In the genomic region with DNA sequence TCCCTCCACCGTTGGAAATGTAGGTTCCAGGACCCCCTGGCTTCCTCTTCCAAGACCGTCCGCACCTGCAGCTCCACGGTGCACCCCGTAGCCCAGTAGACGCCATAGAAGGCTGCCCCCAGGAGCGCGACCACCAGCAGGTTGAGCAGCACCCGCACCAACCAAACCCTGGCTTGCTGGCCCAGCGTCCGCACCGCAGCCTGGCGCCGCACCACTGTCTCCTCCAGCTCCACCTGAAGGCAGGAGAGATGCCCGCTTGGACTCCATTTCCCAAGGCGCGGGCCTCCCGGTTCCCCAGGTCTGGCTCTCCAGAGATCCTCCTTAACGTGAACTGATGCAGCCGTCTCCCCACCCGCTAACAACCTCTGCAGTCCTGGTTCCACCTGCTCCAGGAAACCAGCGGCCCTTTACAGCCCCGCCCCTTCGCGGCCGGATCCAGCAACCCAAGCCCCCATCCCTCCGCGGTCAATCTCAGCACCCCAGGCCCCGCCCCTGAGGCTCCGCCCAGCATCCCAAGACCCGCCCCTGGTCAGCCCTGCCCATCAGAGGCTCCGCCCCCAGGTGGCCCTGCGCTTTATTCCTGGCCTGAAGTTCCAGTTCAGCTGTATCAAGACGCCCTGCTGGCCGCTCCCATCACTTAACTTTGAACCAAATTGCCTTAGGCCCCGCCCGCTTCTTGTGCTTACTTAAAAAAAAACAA, we compare ENCODE assay signal across 8 cellular contexts. TPM values are rescaled to one million over a fixed set of nuclear protein-coding genes. Genes with fewer than 3 reads are reported as not detected.
A peak's percentile ranks its signal among the peaks of the same experiment; 100 is the strongest.
DNase-seq lines count a peak whose midpoint lies in the region.

No MANE protein-coding gene starts in this region.

- peak; percentile 38 to 66 (median 54) for DNase-seq in CD4-positive, alpha-beta memory T cell
- DNase-seq in NCI-H774 (lab: John Stamatoyannopoulos, UW) (peak; percentile 75), islet precursor cell (peak; percentile 96), cerebellar nuclear complex (lab: John Stamatoyannopoulos, UW) (no peak), mesenteric fat pad (ENCODE audit: low spot score) (no peak), SHP77 treated with DMSO at 0.1 percent for 48 hours (lab: John Stamatoyannopoulos, UW) (no peak)
- DNase-seq in activated naive CD4-positive, alpha-beta T cell treated with anti-CD3 and anti-CD28 coated beads for 36 hours = peak; percentile 56
- DNase-seq in stimulated activated CD8-positive, alpha-beta memory T cell treated with anti-CD3 and anti-CD28 coated beads, Interleukin-7, amount 100 ng/mL, for 48 hours (ENCODE audit: extremely low read depth in 1 of 2, low read depth in 1 of 2) = peak; percentile 37 to 61

- H3K4me1 ChIP-seq in CD4-positive, alpha-beta memory T cell (ENCODE audit: insufficient read depth, low read length) = peaks cover 48% of the 10 kb centered on the region

- peak overlapping the region in 1 of 2 donors; percentile 24 for H3K4me3 ChIP-seq in CD4-positive, alpha-beta memory T cell (ENCODE audit: low read length in 2 of 2)

- intact Hi-C loops in CD4-positive, alpha-beta memory T cell (cut with micrococcal nuclease) = no loop called here
- intact Hi-C loops in activated naive CD4-positive, alpha-beta T cell treated with anti-CD3 and anti-CD28 coated beads for 36 hours (cut with micrococcal nuclease) = loop anchor here (10.0 kb wide), 1 partner anchor 280 kb away; a partner anchor contains a TSS

- CTCF ChIA-PET in CD4-positive, alpha-beta memory T cell (lab: Charles Lee; ENCODE audit: partially characterized antibody) = interaction anchor here (0.7 to 3.3 kb wide), 4 partner anchors 25 to 102 kb away, joined by 3 to 19 read pairs (median 5); a partner anchor contains a TSS
- CTCF ChIA-PET in activated naive CD4-positive, alpha-beta T cell treated with anti-CD3 and anti-CD28 coated beads for 36 hours (lab: Charles Lee) = interaction anchor here (0.9 kb wide), 1 partner anchor 25 kb away, joined by 4 read pairs; a partner anchor contains a TSS

- H3K36me3 Mint-ChIP-seq in CD4-positive, alpha-beta memory T cell = peaks cover 0 to 4% of the 10 kb centered on the region in 2 donors
- peaks cover under 1% of the 10 kb centered on the region for H3K36me3 Mint-ChIP-seq in activated naive CD4-positive, alpha-beta T cell treated with anti-CD3 and anti-CD28 coated beads for 36 hours (ENCODE audit: low read depth)

- no peaks in the 10 kb centered on the region for H3K9me3 ChIP-seq in CD4-positive, alpha-beta memory T cell (ENCODE audit: control insufficient read depth in 1 of 2, low read length in 2 of 2)

- H3K4me1 Mint-ChIP-seq in CD4-positive, alpha-beta memory T cell = peaks cover 19 to 57% (median 36%) of the 10 kb centered on the region in 4 donors
- peaks cover 42% of the 10 kb centered on the region for H3K4me1 Mint-ChIP-seq in activated naive CD4-positive, alpha-beta T cell treated with anti-CD3 and anti-CD28 coated beads for 36 hours (ENCODE audit: low read depth)

- H3K27ac ChIP-seq in CD4-positive, alpha-beta memory T cell (ENCODE audit: low read depth, low read length) = no peak overlapping the region

- POLR2A ChIA-PET in CD4-positive, alpha-beta memory T cell (lab: Charles Lee; ENCODE audit: partially characterized antibody) = interaction anchor here (1.2 to 2.2 kb wide), 6 partner anchors 23 to 49 kb away, joined by 3 to 11 read pairs (median 6); a partner anchor contains a TSS

- H3K36me3 ChIP-seq in CD4-positive, alpha-beta memory T cell (ENCODE audit: insufficient read depth, low read length) = no peaks in the 10 kb centered on the region

- no peaks in the 10 kb centered on the region for H3K27me3 Mint-ChIP-seq in CD4-positive, alpha-beta memory T cell
- peaks cover 9% of the 10 kb centered on the region for H3K27me3 Mint-ChIP-seq in activated naive CD4-positive, alpha-beta T cell treated with anti-CD3 and anti-CD28 coated beads for 36 hours (ENCODE audit: low read depth)

- peaks cover 0 to 2% (median 0%) of the 10 kb centered on the region in 8 donors for H3K9me3 Mint-ChIP-seq in CD4-positive, alpha-beta memory T cell
- no peaks in the 10 kb centered on the region for H3K9me3 Mint-ChIP-seq in activated naive CD4-positive, alpha-beta T cell treated with anti-CD3 and anti-CD28 coated beads for 36 hours

- H3K4me3 Mint-ChIP-seq in CD4-positive, alpha-beta memory T cell = peak overlapping the region; percentile 40 to 81 (median 78)
- H3K4me3 Mint-ChIP-seq in activated naive CD4-positive, alpha-beta T cell treated with anti-CD3 and anti-CD28 coated beads for 36 hours = peak overlapping the region; percentile 38

- peak overlapping the region in 6 of 7 donors; percentile 32 to 88 (median 68) for H3K27ac Mint-ChIP-seq in CD4-positive, alpha-beta memory T cell
- H3K27ac Mint-ChIP-seq in activated naive CD4-positive, alpha-beta T cell treated with anti-CD3 and anti-CD28 coated beads for 36 hours = no peak overlapping the region

- H3K27me3 ChIP-seq in CD4-positive, alpha-beta memory T cell (ENCODE audit: insufficient read depth, low read length) = no peaks in the 10 kb centered on the region

RNA-seq across cellular contexts. Expression of a gene that starts 5.0 kb away (rescaled TPM):
- total RNA-seq in CD4-positive, alpha-beta memory T cell = 10 to 100 TPM; 19.6 to 22.7 TPM
- 10 to 100 TPM in 1 of 2 donors, 1 to 10 TPM in 1; 9.9 to 18.1 TPM for polyA plus RNA-seq in CD4-positive, alpha-beta memory T cell
- total RNA-seq in activated naive CD4-positive, alpha-beta T cell treated with anti-CD3 and anti-CD28 coated beads for 36 hours = 1 to 10 TPM; 4.7 to 5.6 TPM
- 4.4 TPM for total RNA-seq in mesenteric fat pad

RNA-seq across cellular contexts. Expression of a gene that starts 8.4 kb away (rescaled TPM):
- total RNA-seq in CD4-positive, alpha-beta memory T cell = 1 to 10 TPM in 1 of 2 experiments, under 1 TPM in 1; 0.61 to 1.1 TPM
- polyA plus RNA-seq in CD4-positive, alpha-beta memory T cell = 1 to 10 TPM in 1 of 2 donors, under 1 TPM in 1; 0.71 to 3.3 TPM
- under 1 TPM in 1 of 2 experiments, not detected in 1; 0.24 TPM for total RNA-seq in activated naive CD4-positive, alpha-beta T cell treated with anti-CD3 and anti-CD28 coated beads for 36 hours
- 1.6 TPM for total RNA-seq in mesenteric fat pad

RNA-seq across cellular contexts. Expression of a gene that starts 24.9 kb away (rescaled TPM):
- total RNA-seq in CD4-positive, alpha-beta memory T cell = 10 to 100 TPM; 46.4 to 55.5 TPM
- polyA plus RNA-seq in CD4-positive, alpha-beta memory T cell = 10 to 100 TPM; 16.0 to 28.7 TPM
- total RNA-seq in activated naive CD4-positive, alpha-beta T cell treated with anti-CD3 and anti-CD28 coated beads for 36 hours = 10 to 100 TPM; 33.7 to 36.1 TPM
- total RNA-seq in mesenteric fat pad = 40.9 TPM

RNA-seq across cellular contexts. Expression of a gene that starts 26.6 kb away (rescaled TPM):
- 10 to 100 TPM; 23.2 to 25.8 TPM for total RNA-seq in CD4-positive, alpha-beta memory T cell
- 10 to 100 TPM; 20.3 to 39.6 TPM for polyA plus RNA-seq in CD4-positive, alpha-beta memory T cell
- total RNA-seq in activated naive CD4-positive, alpha-beta T cell treated with anti-CD3 and anti-CD28 coated beads for 36 hours = 1 to 10 TPM; 8.0 to 8.5 TPM
- total RNA-seq in mesenteric fat pad = 24.6 TPM

RNA-seq across cellular contexts. Expression of a gene that starts 27.0 kb away (rescaled TPM):
- total RNA-seq in CD4-positive, alpha-beta memory T cell = 10 to 100 TPM; 80.0 to 82.3 TPM
- 10 to 100 TPM in 1 of 2 donors, 1 to 10 TPM in 1; 3.3 to 21.0 TPM for polyA plus RNA-seq in CD4-positive, alpha-beta memory T cell
- 10 to 100 TPM; 50.4 to 58.3 TPM for total RNA-seq in activated naive CD4-positive, alpha-beta T cell treated with anti-CD3 and anti-CD28 coated beads for 36 hours
- 31.5 TPM for total RNA-seq in mesenteric fat pad

Comparison
In these comparisons a context has a peak if more than half of its experiments do, and no peak if none do; other contexts are left out.
1. DNase-seq: peak in CD4-positive, alpha-beta memory T cell (5 of 5), NCI-H774 (single experiment), activated naive CD4-positive, alpha-beta T cell treated with anti-CD3 and anti-CD28 coated beads for 36 hours (single experiment), islet precursor cell (single experiment) and stimulated activated CD8-positive, alpha-beta memory T cell treated with anti-CD3 and anti-CD28 coated beads, Interleukin-7, amount 100 ng/mL, for 48 hours (2 of 2); none in cerebellar nuclear complex (0 of 2), mesenteric fat pad (single experiment) and SHP77 treated with DMSO at 0.1 percent for 48 hours (single experiment).